22 cellular contexts compared by ENCODE assay signal in genomic region chr10:110360857-110361474, GRCh38. TPM values are rescaled to one million over a fixed set of nuclear protein-coding genes. Genes with fewer than 3 reads are reported as not detected.
DNase-seq lines count a peak whose midpoint lies in the region; ATAC-seq, FAIRE-seq and TF ChIP-seq lines count a peak whose summit lies in the region.
"Had no signal": no experiment of that assay in that cellular context is flagged by ENCODE, and none has a peak within 500 bp of the region (broad histone marks: within the 10 kb centered on the region; RNA-seq: fewer than 3 reads in every experiment).

No MANE protein-coding gene starts in this region.

- peak in 1 of 2 experiments; percentile 59 for DNase-seq in A549 (ENCODE audit: low read depth in 1 of 2, low spot score in 1 of 2)
- peak; percentile 50 for DNase-seq in EH (ENCODE audit: low read depth)
- peak; percentile 46 for DNase-seq in RPMI7951 (ENCODE audit: low read depth)
- peak; percentile 22 for DNase-seq in fibroblast of mammary gland (ENCODE audit: low read depth)
- DNase-seq in COLO829 (ENCODE audit: low spot score), result no peak
- no peak for DNase-seq in Karpas-422
- no peak for DNase-seq in retina
- DNase-seq: activated CD8-positive, alpha-beta memory T cell treated with anti-CD3 and anti-CD28 coated beads, Interleukin-2, amount 50 U/mL, for 48 hours; activated naive CD4-positive, alpha-beta T cell treated with anti-CD3 and anti-CD28 coated beads, Interleukin-2, amount 50 U/mL, for 16 hours; AML-193; brain microvascular endothelial cell; natural killer cell; pancreas; stomach; upper lobe of left lung had no signal

- H3K4me2 ChIP-seq in A549, result no peak overlapping the region
- H3K4me2 ChIP-seq in Karpas-422 (ENCODE audit: low read depth, low read length, poor library complexity, severe bottlenecking), result no peak overlapping the region

- no peaks in the 10 kb centered on the region for H4K20me1 ChIP-seq in Karpas-422 (ENCODE audit: insufficient read depth, low read depth, low read length)

- TF ChIP-seq RAD21 in A549 (conservative IDR thresholded peaks at IDR 0.05 in 1 of 2, IDR thresholded peaks at IDR 0.05 in 1 of 2), result no peak

- H3K27ac ChIP-seq in A549, result peak overlapping the region in 1 of 2 experiments; percentile 19; a peak in 3 of 6 replicates
- H3K27ac ChIP-seq in Karpas-422 (ENCODE audit: low read length), result no peak overlapping the region
- H3K27ac ChIP-seq: brain microvascular endothelial cell, coronary artery, pancreas, SK-N-MC, stomach, upper lobe of left lung had no signal

- CTCF ChIA-PET in A549 (lab: Yijun Ruan, JAX), result interaction anchor here (1.1 to 1.5 kb wide), 4 partner anchors 9 to 185 kb away, joined by 3 to 4 read pairs (median 3); no protein-coding TSS in a partner anchor

- no peaks in the 10 kb centered on the region for H3K9me3 ChIP-seq in A549
- H3K9me3 ChIP-seq in Karpas-422 (ENCODE audit: low read length), result no peaks in the 10 kb centered on the region
- H3K9me3 ChIP-seq: pancreas, stomach, upper lobe of left lung had no signal

- H3K9me2 ChIP-seq in Karpas-422 (replicated peaks; ENCODE audit: insufficient read depth, low read length), result no peaks in the 10 kb centered on the region

- no peaks in the 10 kb centered on the region for H3K27me3 ChIP-seq in Karpas-422 (ENCODE audit: low read length)
- H3K27me3 ChIP-seq: brain microvascular endothelial cell, pancreas, stomach, upper lobe of left lung had no signal

- TF ChIP-seq POLR2A in A549 (IDR thresholded peaks at IDR 0.05; ENCODE audit: low read length), result no peak

- H3K4me1 ChIP-seq in A549, result peaks cover 55% of the 10 kb centered on the region
- H3K4me1 ChIP-seq in Karpas-422 (ENCODE audit: low read length), result peaks cover 44% of the 10 kb centered on the region
- H3K4me1 ChIP-seq: pancreas had no signal

- no peaks in the 10 kb centered on the region for H3K79me2 ChIP-seq in Karpas-422 (ENCODE audit: low read length)

- FAIRE-seq in A549 (lab: Jason Lieb, UNC), result no peak
- FAIRE-seq: endometrium, H1, islet of Langerhans, pancreas had no signal

- H3K36me3 ChIP-seq in Karpas-422 (ENCODE audit: insufficient read depth, low read length), result no peaks in the 10 kb centered on the region
- H3K36me3 ChIP-seq: brain microvascular endothelial cell, pancreas, stomach, upper lobe of left lung had no signal

- POLR2A ChIA-PET in A549 (lab: Yijun Ruan, JAX), result no interaction called here

- WGBS in A549 (ENCODE audit: missing lambda C conversion rate), result 52% methylated on average over 5 of the region's 5 CpGs

- no peak overlapping the region for H2AFZ ChIP-seq in Karpas-422 (ENCODE audit: low read length)

- no peak overlapping the region for H3K9ac ChIP-seq in Karpas-422 (ENCODE audit: low read length)

- no peak overlapping the region for H3K4me3 ChIP-seq in A549
- no peak overlapping the region for H3K4me3 ChIP-seq in fibroblast of mammary gland (ENCODE audit: control insufficient read depth, low read depth, low read length)
- H3K4me3 ChIP-seq in Karpas-422 (ENCODE audit: low read length), result no peak overlapping the region
- H3K4me3 ChIP-seq: coronary artery, pancreas, SK-N-MC, stomach, upper lobe of left lung had no signal

- no peak; a peak in 1 of 6 replicates for ATAC-seq in A549
- no peak for ATAC-seq in GM19455 (IDR thresholded peaks at IDR 0.05; ENCODE audit: unreplicated experiment)
- ATAC-seq: natural killer cell, Panc1, pancreas had no signal

- TF ChIP-seq CTCF in A549 (IDR thresholded peaks at IDR 0.05) (no peak), fibroblast of mammary gland (conservative IDR thresholded peaks at IDR 0.05; ENCODE audit: control insufficient read depth, insufficient read depth, low read depth, low read length) (no peak)

- TF ChIP-seq EP300 in A549 (IDR thresholded peaks at IDR 0.05), result no peak

TF ChIP-seq in A549, 52 proteins besides CTCF, POLR2A, EP300 and RAD21:
- TF ChIP-seq REST (IDR thresholded peaks at IDR 0.05), result peak; percentile 90
- no peak for TF ChIP-seq SREBF2 (IDR thresholded peaks at IDR 0.05)
- TF ChIP-seq FOSL2 (IDR thresholded peaks at IDR 0.05), result no peak
- TF ChIP-seq FOSL2 (CRISPR knock-in tag; IDR thresholded peaks at IDR 0.05), result peak; percentile 59
- no peak for TF ChIP-seq HOXA7 (CRISPR knock-in tag; IDR thresholded peaks at IDR 0.05)
- peak; percentile 86 for TF ChIP-seq EHMT2 (IDR thresholded peaks at IDR 0.05; ENCODE audit: low read depth)

RNA-seq across cellular contexts. Expression of gene SMNDC1, which starts 56.2 kb away (rescaled TPM):
- polyA plus RNA-seq in A549 (2011; rRNA removed) (35.4 and 40.2 TPM in 2 replicates), A549 (2017; fragmentation: RNase III; extraction: RNeasy Plus Mini Kit Qiagen cat#74134 plus additional on column Dnase treatment) (27.5 to 30.1 TPM (median 28.1 TPM) in 3 replicates)
- 10.4 and 13.9 TPM in 2 replicates for polyA plus RNA-seq in A549 (2012; cell fraction: cytosol; rRNA removed)
- polyA plus RNA-seq in A549 (2012; cell fraction: nucleus; rRNA removed), result 7.1 and 9.5 TPM in 2 replicates
- 6.4 and 8.9 TPM in 2 replicates for polyA minus RNA-seq in A549 (2011; rRNA and poly(A)+ RNA removed)
- total RNA-seq in RPMI7951 (2014; rRNA removed; shearing (Covaris generic)), result 6.3 and 7.6 TPM in 2 replicates
- 9.8 and 26.1 TPM in 2 replicates for total RNA-seq in Karpas-422 (2014; rRNA removed; shearing (Covaris generic); ENCODE audit: low replicate concordance)

Comparison
In these comparisons a context has a peak if more than half of its experiments do, and no peak if none do; other contexts are left out.
1. DNase-seq: peak in EH (single experiment), RPMI7951 (single experiment) and fibroblast of mammary gland (single experiment); none in COLO829 (single experiment), Karpas-422 (single experiment) and retina (single experiment).